1 cellular context compared by ENCODE assay signal in the genomic region with DNA sequence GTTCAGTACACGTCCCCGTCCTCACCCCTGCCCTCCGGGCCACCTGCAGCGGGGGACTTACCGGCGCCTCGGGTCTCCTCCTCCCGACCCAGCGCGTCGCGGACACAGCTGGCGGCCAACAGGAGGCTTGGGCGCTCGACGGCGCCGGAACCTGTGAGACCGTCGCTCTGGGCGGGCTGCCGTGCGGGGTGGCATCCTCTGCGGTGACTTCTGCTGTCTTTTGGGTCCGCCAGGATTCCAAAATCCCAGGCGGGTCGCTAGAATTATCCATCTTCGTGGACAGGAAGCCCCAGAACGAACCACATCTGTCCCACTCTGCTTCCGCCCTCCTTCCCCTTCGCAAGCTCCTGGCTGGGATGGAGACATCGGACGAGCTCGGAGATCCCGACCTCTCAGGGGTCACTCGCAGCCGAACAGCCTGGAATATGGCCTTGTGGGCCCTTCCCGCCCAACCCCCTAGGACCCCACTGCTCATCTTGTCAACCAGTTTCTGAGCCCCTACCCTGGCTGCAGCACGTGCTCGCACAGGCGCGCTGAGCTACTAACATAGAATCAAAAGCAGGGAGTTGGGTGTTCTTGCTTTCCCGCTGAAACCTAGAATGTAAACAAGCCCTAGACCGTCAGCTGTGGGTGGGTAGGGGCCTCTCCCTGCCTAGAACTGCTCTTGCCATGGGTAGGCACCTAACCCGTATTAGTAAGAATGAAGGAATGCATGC.
TF ChIP-seq lines count a peak whose summit lies in the region.

No MANE protein-coding gene starts in this region.

TF ChIP-seq in HepG2, 621 proteins besides CTCF, POLR2A, EP300 and RAD21 (continued from another document and continues in another):
- TF ChIP-seq, protein P1, sequence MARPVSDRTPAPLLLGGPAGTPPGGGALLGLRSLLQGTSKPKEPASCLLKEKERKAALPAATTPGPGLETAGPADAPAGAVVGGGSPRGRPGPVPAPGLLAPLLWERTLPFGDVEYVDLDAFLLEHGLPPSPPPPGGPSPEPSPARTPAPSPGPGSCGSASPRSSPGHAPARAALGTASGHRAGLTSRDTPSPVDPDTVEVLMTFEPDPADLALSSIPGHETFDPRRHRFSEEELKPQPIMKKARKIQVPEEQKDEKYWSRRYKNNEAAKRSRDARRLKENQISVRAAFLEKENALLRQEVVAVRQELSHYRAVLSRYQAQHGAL (CRISPR knock-in tag; IDR thresholded peaks at IDR 0.05; ENCODE audit: not compliant biosample characterization), result no peak
- no peak for TF ChIP-seq ZNF674 (CRISPR knock-in tag; IDR thresholded peaks at IDR 0.05; ENCODE audit: low read depth)
- TF ChIP-seq, protein P2, sequence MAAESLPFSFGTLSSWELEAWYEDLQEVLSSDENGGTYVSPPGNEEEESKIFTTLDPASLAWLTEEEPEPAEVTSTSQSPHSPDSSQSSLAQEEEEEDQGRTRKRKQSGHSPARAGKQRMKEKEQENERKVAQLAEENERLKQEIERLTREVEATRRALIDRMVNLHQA (CRISPR knock-in tag; IDR thresholded peaks at IDR 0.05), result no peak
- TF ChIP-seq, protein P3, sequence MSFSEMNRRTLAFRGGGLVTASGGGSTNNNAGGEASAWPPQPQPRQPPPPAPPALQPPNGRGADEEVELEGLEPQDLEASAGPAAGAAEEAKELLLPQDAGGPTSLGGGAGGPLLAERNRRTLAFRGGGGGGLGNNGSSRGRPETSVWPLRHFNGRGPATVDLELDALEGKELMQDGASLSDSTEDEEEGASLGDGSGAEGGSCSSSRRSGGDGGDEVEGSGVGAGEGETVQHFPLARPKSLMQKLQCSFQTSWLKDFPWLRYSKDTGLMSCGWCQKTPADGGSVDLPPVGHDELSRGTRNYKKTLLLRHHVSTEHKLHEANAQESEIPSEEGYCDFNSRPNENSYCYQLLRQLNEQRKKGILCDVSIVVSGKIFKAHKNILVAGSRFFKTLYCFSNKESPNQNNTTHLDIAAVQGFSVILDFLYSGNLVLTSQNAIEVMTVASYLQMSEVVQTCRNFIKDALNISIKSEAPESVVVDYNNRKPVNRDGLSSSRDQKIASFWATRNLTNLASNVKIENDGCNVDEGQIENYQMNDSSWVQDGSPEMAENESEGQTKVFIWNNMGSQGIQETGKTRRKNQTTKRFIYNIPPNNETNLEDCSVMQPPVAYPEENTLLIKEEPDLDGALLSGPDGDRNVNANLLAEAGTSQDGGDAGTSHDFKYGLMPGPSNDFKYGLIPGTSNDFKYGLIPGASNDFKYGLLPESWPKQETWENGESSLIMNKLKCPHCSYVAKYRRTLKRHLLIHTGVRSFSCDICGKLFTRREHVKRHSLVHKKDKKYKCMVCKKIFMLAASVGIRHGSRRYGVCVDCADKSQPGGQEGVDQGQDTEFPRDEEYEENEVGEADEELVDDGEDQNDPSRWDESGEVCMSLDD (CRISPR knock-in tag; IDR thresholded peaks at IDR 0.05; ENCODE audit: borderline replicate concordance), result no peak
- TF ChIP-seq ZNF274 (CRISPR knock-in tag; IDR thresholded peaks at IDR 0.05), result 0 out of 2 replicates have a peak, but pooled peaks have one; percentile 11
- TF ChIP-seq, protein P4, sequence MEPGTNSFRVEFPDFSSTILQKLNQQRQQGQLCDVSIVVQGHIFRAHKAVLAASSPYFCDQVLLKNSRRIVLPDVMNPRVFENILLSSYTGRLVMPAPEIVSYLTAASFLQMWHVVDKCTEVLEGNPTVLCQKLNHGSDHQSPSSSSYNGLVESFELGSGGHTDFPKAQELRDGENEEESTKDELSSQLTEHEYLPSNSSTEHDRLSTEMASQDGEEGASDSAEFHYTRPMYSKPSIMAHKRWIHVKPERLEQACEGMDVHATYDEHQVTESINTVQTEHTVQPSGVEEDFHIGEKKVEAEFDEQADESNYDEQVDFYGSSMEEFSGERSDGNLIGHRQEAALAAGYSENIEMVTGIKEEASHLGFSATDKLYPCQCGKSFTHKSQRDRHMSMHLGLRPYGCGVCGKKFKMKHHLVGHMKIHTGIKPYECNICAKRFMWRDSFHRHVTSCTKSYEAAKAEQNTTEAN (CRISPR knock-in tag; conservative IDR thresholded peaks at IDR 0.05), result no peak
- TF ChIP-seq, protein P5, sequence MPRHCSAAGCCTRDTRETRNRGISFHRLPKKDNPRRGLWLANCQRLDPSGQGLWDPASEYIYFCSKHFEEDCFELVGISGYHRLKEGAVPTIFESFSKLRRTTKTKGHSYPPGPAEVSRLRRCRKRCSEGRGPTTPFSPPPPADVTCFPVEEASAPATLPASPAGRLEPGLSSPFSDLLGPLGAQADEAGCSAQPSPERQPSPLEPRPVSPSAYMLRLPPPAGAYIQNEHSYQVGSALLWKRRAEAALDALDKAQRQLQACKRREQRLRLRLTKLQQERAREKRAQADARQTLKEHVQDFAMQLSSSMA (CRISPR knock-in tag; IDR thresholded peaks at IDR 0.05), result 0 out of 2 replicates have a peak, but pooled peaks have one; percentile 13
- no peak for TF ChIP-seq ZNF17 (CRISPR knock-in tag; IDR thresholded peaks at IDR 0.05)
- TF ChIP-seq ZMYM3 (CRISPR knock-in tag; IDR thresholded peaks at IDR 0.05), result no peak
- no peak for TF ChIP-seq SP5 (CRISPR knock-in tag; IDR thresholded peaks at IDR 0.05; ENCODE audit: borderline replicate concordance, low read depth)
- TF ChIP-seq, protein P6, sequence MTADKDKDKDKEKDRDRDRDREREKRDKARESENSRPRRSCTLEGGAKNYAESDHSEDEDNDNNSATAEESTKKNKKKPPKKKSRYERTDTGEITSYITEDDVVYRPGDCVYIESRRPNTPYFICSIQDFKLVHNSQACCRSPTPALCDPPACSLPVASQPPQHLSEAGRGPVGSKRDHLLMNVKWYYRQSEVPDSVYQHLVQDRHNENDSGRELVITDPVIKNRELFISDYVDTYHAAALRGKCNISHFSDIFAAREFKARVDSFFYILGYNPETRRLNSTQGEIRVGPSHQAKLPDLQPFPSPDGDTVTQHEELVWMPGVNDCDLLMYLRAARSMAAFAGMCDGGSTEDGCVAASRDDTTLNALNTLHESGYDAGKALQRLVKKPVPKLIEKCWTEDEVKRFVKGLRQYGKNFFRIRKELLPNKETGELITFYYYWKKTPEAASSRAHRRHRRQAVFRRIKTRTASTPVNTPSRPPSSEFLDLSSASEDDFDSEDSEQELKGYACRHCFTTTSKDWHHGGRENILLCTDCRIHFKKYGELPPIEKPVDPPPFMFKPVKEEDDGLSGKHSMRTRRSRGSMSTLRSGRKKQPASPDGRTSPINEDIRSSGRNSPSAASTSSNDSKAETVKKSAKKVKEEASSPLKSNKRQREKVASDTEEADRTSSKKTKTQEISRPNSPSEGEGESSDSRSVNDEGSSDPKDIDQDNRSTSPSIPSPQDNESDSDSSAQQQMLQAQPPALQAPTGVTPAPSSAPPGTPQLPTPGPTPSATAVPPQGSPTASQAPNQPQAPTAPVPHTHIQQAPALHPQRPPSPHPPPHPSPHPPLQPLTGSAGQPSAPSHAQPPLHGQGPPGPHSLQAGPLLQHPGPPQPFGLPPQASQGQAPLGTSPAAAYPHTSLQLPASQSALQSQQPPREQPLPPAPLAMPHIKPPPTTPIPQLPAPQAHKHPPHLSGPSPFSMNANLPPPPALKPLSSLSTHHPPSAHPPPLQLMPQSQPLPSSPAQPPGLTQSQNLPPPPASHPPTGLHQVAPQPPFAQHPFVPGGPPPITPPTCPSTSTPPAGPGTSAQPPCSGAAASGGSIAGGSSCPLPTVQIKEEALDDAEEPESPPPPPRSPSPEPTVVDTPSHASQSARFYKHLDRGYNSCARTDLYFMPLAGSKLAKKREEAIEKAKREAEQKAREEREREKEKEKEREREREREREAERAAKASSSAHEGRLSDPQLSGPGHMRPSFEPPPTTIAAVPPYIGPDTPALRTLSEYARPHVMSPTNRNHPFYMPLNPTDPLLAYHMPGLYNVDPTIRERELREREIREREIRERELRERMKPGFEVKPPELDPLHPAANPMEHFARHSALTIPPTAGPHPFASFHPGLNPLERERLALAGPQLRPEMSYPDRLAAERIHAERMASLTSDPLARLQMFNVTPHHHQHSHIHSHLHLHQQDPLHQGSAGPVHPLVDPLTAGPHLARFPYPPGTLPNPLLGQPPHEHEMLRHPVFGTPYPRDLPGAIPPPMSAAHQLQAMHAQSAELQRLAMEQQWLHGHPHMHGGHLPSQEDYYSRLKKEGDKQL (CRISPR knock-in tag; IDR thresholded peaks at IDR 0.05; ENCODE audit: low read depth), result no peak
- no peak for TF ChIP-seq NFIC (IDR thresholded peaks at IDR 0.05; ENCODE audit: low read length)
- TF ChIP-seq ZSCAN9 (CRISPR knock-in tag; IDR thresholded peaks at IDR 0.05; ENCODE audit: borderline replicate concordance), result no peak
- peak; percentile 90 for TF ChIP-seq ZNF777 (CRISPR knock-in tag; IDR thresholded peaks at IDR 0.05)
- TF ChIP-seq SAFB2 (CRISPR knock-in tag; IDR thresholded peaks at IDR 0.05; ENCODE audit: borderline replicate concordance, low read depth), result no peak; the same call in 1 of the 2 replicates
- TF ChIP-seq ZNF569 (CRISPR knock-in tag; IDR thresholded peaks at IDR 0.05; ENCODE audit: borderline replicate concordance), result no peak
- no peak for TF ChIP-seq ARHGAP35 (CRISPR knock-in tag; IDR thresholded peaks at IDR 0.05; ENCODE audit: borderline replicate concordance)
- TF ChIP-seq ZNF3 (CRISPR knock-in tag; IDR thresholded peaks at IDR 0.05), result no peak
- no peak for TF ChIP-seq JARID2 (CRISPR knock-in tag; IDR thresholded peaks at IDR 0.05; ENCODE audit: insufficient replicate concordance)
- TF ChIP-seq, protein P7, sequence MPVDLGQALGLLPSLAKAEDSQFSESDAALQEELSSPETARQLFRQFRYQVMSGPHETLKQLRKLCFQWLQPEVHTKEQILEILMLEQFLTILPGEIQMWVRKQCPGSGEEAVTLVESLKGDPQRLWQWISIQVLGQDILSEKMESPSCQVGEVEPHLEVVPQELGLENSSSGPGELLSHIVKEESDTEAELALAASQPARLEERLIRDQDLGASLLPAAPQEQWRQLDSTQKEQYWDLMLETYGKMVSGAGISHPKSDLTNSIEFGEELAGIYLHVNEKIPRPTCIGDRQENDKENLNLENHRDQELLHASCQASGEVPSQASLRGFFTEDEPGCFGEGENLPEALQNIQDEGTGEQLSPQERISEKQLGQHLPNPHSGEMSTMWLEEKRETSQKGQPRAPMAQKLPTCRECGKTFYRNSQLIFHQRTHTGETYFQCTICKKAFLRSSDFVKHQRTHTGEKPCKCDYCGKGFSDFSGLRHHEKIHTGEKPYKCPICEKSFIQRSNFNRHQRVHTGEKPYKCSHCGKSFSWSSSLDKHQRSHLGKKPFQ (CRISPR knock-in tag; IDR thresholded peaks at IDR 0.05; ENCODE audit: insufficient replicate concordance), result no peak
- TF ChIP-seq RNF2 (conservative IDR thresholded peaks at IDR 0.05; ENCODE audit: low read depth), result no peak
- no peak for TF ChIP-seq XRCC5 (optimal IDR thresholded peaks at IDR 0.05; ENCODE audit: low read length)
- TF ChIP-seq, protein P8, sequence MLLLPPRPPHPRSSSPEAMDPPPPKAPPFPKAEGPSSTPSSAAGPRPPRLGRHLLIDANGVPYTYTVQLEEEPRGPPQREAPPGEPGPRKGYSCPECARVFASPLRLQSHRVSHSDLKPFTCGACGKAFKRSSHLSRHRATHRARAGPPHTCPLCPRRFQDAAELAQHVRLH (CRISPR knock-in tag; IDR thresholded peaks at IDR 0.05; ENCODE audit: borderline replicate concordance, low read depth), result no peak
- no peak for TF ChIP-seq BCL6 (CRISPR knock-in tag; IDR thresholded peaks at IDR 0.05)
- no peak for TF ChIP-seq GABPA (IDR thresholded peaks at IDR 0.05; ENCODE audit: low read depth, low read length)
- no peak for TF ChIP-seq GABPA (CRISPR knock-in tag; IDR thresholded peaks at IDR 0.05; ENCODE audit: low read depth)
- no peak for TF ChIP-seq GATA4 (IDR thresholded peaks at IDR 0.05; ENCODE audit: borderline replicate concordance, low read depth)
- TF ChIP-seq ZNF136 (CRISPR knock-in tag; IDR thresholded peaks at IDR 0.05; ENCODE audit: low read depth), result no peak
- TF ChIP-seq CHD2 (IDR thresholded peaks at IDR 0.05; ENCODE audit: low read depth, low read length), result no peak
- no peak for TF ChIP-seq ZEB1 (IDR thresholded peaks at IDR 0.05; ENCODE audit: insufficient replicate concordance, low read depth)
- TF ChIP-seq PHB2 (IDR thresholded peaks at IDR 0.05; ENCODE audit: partially characterized antibody), result no peak
- TF ChIP-seq, protein P9, sequence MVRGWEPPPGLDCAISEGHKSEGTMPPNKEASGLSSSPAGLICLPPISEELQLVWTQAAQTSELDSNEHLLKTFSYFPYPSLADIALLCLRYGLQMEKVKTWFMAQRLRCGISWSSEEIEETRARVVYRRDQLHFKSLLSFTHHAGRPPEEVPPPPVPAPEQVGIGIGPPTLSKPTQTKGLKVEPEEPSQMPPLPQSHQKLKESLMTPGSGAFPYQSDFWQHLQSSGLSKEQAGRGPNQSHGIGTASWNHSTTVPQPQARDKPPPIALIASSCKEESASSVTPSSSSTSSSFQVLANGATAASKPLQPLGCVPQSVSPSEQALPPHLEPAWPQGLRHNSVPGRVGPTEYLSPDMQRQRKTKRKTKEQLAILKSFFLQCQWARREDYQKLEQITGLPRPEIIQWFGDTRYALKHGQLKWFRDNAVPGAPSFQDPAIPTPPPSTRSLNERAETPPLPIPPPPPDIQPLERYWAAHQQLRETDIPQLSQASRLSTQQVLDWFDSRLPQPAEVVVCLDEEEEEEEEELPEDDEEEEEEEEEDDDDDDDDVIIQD (CRISPR knock-in tag; IDR thresholded peaks at IDR 0.05; ENCODE audit: low read depth), result no peak
- no peak; the same call in 1 of the 2 replicates for TF ChIP-seq PHF20 (CRISPR knock-in tag; IDR thresholded peaks at IDR 0.05)
- TF ChIP-seq JDP2 (CRISPR knock-in tag; IDR thresholded peaks at IDR 0.05; ENCODE audit: borderline replicate concordance), result no peak
- no peak for TF ChIP-seq PAWR (CRISPR knock-in tag; IDR thresholded peaks at IDR 0.05; ENCODE audit: borderline replicate concordance)
- no peak for TF ChIP-seq KDM2A (CRISPR knock-in tag; IDR thresholded peaks at IDR 0.05; ENCODE audit: borderline replicate concordance, low read depth)
- no peak for TF ChIP-seq CEBPG (CRISPR knock-in tag; IDR thresholded peaks at IDR 0.05)
- no peak for TF ChIP-seq HDAC1 (CRISPR knock-in tag; IDR thresholded peaks at IDR 0.05)
- TF ChIP-seq SMAD3 (CRISPR knock-in tag; IDR thresholded peaks at IDR 0.05), result 0 out of 2 replicates have a peak, but pooled peaks have one; percentile 31
- TF ChIP-seq, protein P10, sequence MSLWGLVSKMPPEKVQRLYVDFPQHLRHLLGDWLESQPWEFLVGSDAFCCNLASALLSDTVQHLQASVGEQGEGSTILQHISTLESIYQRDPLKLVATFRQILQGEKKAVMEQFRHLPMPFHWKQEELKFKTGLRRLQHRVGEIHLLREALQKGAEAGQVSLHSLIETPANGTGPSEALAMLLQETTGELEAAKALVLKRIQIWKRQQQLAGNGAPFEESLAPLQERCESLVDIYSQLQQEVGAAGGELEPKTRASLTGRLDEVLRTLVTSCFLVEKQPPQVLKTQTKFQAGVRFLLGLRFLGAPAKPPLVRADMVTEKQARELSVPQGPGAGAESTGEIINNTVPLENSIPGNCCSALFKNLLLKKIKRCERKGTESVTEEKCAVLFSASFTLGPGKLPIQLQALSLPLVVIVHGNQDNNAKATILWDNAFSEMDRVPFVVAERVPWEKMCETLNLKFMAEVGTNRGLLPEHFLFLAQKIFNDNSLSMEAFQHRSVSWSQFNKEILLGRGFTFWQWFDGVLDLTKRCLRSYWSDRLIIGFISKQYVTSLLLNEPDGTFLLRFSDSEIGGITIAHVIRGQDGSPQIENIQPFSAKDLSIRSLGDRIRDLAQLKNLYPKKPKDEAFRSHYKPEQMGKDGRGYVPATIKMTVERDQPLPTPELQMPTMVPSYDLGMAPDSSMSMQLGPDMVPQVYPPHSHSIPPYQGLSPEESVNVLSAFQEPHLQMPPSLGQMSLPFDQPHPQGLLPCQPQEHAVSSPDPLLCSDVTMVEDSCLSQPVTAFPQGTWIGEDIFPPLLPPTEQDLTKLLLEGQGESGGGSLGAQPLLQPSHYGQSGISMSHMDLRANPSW (CRISPR knock-in tag; IDR thresholded peaks at IDR 0.05; ENCODE audit: borderline replicate concordance), result no peak
- TF ChIP-seq ZNF446 (CRISPR knock-in tag; IDR thresholded peaks at IDR 0.05), result no peak
- no peak for TF ChIP-seq SRF (IDR thresholded peaks at IDR 0.05; ENCODE audit: low read depth, low read length)
- TF ChIP-seq KLF13 (CRISPR knock-in tag; IDR thresholded peaks at IDR 0.05), result no peak
